In genomic region chr2:64643838-64644219, GRCh38 we compare ENCODE assay signal across 8 cellular contexts. TPM values are rescaled to one million over a fixed set of nuclear protein-coding genes. Genes with fewer than 3 reads are reported as not detected.
DNase-seq lines count a peak whose midpoint lies in the region; ATAC-seq and TF ChIP-seq lines count a peak whose summit lies in the region.

No MANE protein-coding gene starts in this region.

- peak overlapping the region; percentile 88 for H3K4me2 ChIP-seq in smooth muscle cell

- DNase-seq in RWPE2 (ENCODE audit: low spot score) (no peak), fibroblast of the aortic adventitia (ENCODE audit: low read depth) (no peak), smooth muscle cell (lab: John Stamatoyannopoulos, UW; ENCODE audit: unreplicated experiment) (no peak)
- DNase-seq in CD4-positive, alpha-beta memory T cell, result no peak

- H3K36me3 Mint-ChIP-seq in CD4-positive, alpha-beta memory T cell, result peaks cover 0 to 3% of the 10 kb centered on the region in 2 donors

- peaks cover 4% of the 10 kb centered on the region for H3F3A ChIP-seq in smooth muscle cell (ENCODE audit: low read depth)

- peaks cover 57% of the 10 kb centered on the region for H3K4me1 ChIP-seq in RWPE2 (ENCODE audit: insufficient read depth, poor library complexity, severe bottlenecking)
- peaks cover 68% of the 10 kb centered on the region for H3K4me1 ChIP-seq in smooth muscle cell (ENCODE audit: low read depth)
- peaks cover 48% of the 10 kb centered on the region for H3K4me1 ChIP-seq in CD4-positive, alpha-beta memory T cell (ENCODE audit: insufficient read depth, low read length)

- no peaks in the 10 kb centered on the region for H3K36me3 ChIP-seq in RWPE2 (ENCODE audit: low read depth)
- no peaks in the 10 kb centered on the region for H3K36me3 ChIP-seq in smooth muscle cell (ENCODE audit: low read depth)
- no peaks in the 10 kb centered on the region for H3K36me3 ChIP-seq in CD4-positive, alpha-beta memory T cell (ENCODE audit: insufficient read depth, low read length)

- H3K79me2 ChIP-seq in smooth muscle cell (ENCODE audit: low read depth), result peaks cover 90% of the 10 kb centered on the region

- peaks cover 24 to 66% (median 39%) of the 10 kb centered on the region in 4 donors for H3K4me1 Mint-ChIP-seq in CD4-positive, alpha-beta memory T cell

- no peaks in the 10 kb centered on the region for H3K27me3 ChIP-seq in RWPE2 (ENCODE audit: insufficient read depth, poor library complexity, severe bottlenecking)
- no peaks in the 10 kb centered on the region for H3K27me3 ChIP-seq in smooth muscle cell (ENCODE audit: low read depth)
- no peaks in the 10 kb centered on the region for H3K27me3 ChIP-seq in CD4-positive, alpha-beta memory T cell (ENCODE audit: insufficient read depth, low read length)

- H3K4me3 ChIP-seq in RWPE2 (ENCODE audit: severe bottlenecking) (no peak overlapping the region), fibroblast of the aortic adventitia (ENCODE audit: low read depth, low read length) (peak overlapping the region; percentile 63), smooth muscle cell (peak overlapping the region; percentile 55)
- H3K4me3 ChIP-seq in CD4-positive, alpha-beta memory T cell (ENCODE audit: low read length in 2 of 2), result no peak overlapping the region

- H3K9me3 Mint-ChIP-seq in CD4-positive, alpha-beta memory T cell, result no peaks in the 10 kb centered on the region

- POLR2A ChIA-PET in CD4-positive, alpha-beta memory T cell (lab: Charles Lee; ENCODE audit: partially characterized antibody), result interaction anchor here (1.2 to 13.8 kb wide), 4 partner anchors 10 to 188 kb away, joined by 3 to 298 read pairs (median 20); partner anchors contain the start of gene SERTAD2

- peak overlapping the region in 3 of 7 donors; percentile 83 to 87 (median 87) for H3K27ac Mint-ChIP-seq in CD4-positive, alpha-beta memory T cell

- H3K27me3 Mint-ChIP-seq in CD4-positive, alpha-beta memory T cell, result no peaks in the 10 kb centered on the region

- ATAC-seq in GM21528 (IDR thresholded peaks at IDR 0.05; ENCODE audit: low FRiP score, unreplicated experiment) (peak; percentile 3), RWPE2 (ENCODE audit: low read depth) (no peak), GM19035 (IDR thresholded peaks at IDR 0.05; ENCODE audit: unreplicated experiment) (no peak), HG02852 (IDR thresholded peaks at IDR 0.05; ENCODE audit: unreplicated experiment) (no peak), HG03097 (IDR thresholded peaks at IDR 0.05; ENCODE audit: low FRiP score, unreplicated experiment) (no peak)

- CTCF ChIA-PET in CD4-positive, alpha-beta memory T cell (lab: Charles Lee; ENCODE audit: partially characterized antibody), result interaction anchor here (1.0 to 5.8 kb wide), 14 partner anchors 10 to 313 kb away, joined by 3 to 98 read pairs (median 5); partner anchors contain the start of genes AFTPH and SERTAD2

- no peaks in the 10 kb centered on the region for H3K9me3 ChIP-seq in RWPE2 (ENCODE audit: severe bottlenecking)
- no peaks in the 10 kb centered on the region for H3K9me3 ChIP-seq in smooth muscle cell (replicated peaks; ENCODE audit: low read depth)
- no peaks in the 10 kb centered on the region for H3K9me3 ChIP-seq in CD4-positive, alpha-beta memory T cell (ENCODE audit: control insufficient read depth in 1 of 2, low read length in 2 of 2)

- H4K20me1 ChIP-seq in smooth muscle cell (ENCODE audit: low read depth), result peaks cover 87% of the 10 kb centered on the region

- peak overlapping the region; percentile 81 for H3K27ac ChIP-seq in RWPE2 (ENCODE audit: poor library complexity, severe bottlenecking)
- H3K27ac ChIP-seq in smooth muscle cell (ENCODE audit: low read depth), result peak overlapping the region; percentile 98
- H3K27ac ChIP-seq in CD4-positive, alpha-beta memory T cell (ENCODE audit: low read depth, low read length), result no peak overlapping the region

- intact Hi-C loops in CD4-positive, alpha-beta memory T cell (cut with micrococcal nuclease), result loop anchor here (2.0 kb wide), 1 partner anchor 37 kb away; no protein-coding TSS in a partner anchor

- H3K4me3 Mint-ChIP-seq in CD4-positive, alpha-beta memory T cell, result peak overlapping the region in 4 of 8 donors; percentile 15 to 92 (median 66)

- H3K9ac ChIP-seq in smooth muscle cell (ENCODE audit: low read depth), result peak overlapping the region; percentile 92

- no peak for TF ChIP-seq CTCF in RWPE2 (IDR thresholded peaks at IDR 0.05; ENCODE audit: poor library complexity, severe bottlenecking)
- no peak for TF ChIP-seq CTCF in fibroblast of the aortic adventitia (IDR thresholded peaks at IDR 0.05; ENCODE audit: insufficient read depth, low read length)
- TF ChIP-seq CTCF in smooth muscle cell (IDR thresholded peaks at IDR 0.05; ENCODE audit: borderline replicate concordance, insufficient read depth, poor library complexity, severe bottlenecking), result no peak

- H2AFZ ChIP-seq in smooth muscle cell (ENCODE audit: low read depth), result no peak overlapping the region

- 75% methylated on average over 5 of the region's 5 CpGs for WGBS in smooth muscle cell (ENCODE audit: low lambda C conversion rate)

RNA-seq across cellular contexts. Expression of gene SERTAD2, which starts 9.9 kb away (rescaled TPM):
- 19.1 and 34.4 TPM in 2 replicates for total RNA-seq in fibroblast of the aortic adventitia (ENCODE audit: low replicate concordance)
- total RNA-seq in smooth muscle cell, result 23.2 and 23.8 TPM in 2 replicates
- polyA plus RNA-seq in smooth muscle cell, result 14.2 TPM in 2 replicates
- 10 to 100 TPM; 23.5 to 24.6 TPM for total RNA-seq in CD4-positive, alpha-beta memory T cell
- polyA plus RNA-seq in CD4-positive, alpha-beta memory T cell, result 1 to 10 TPM; 2.6 to 5.5 TPM

Comparison
In these comparisons a context has a peak if more than half of its experiments do, and no peak if none do; other contexts are left out.
1. H3K4me3 ChIP-seq: peak in fibroblast of the aortic adventitia (single experiment) and smooth muscle cell (single experiment); none in RWPE2 (single experiment) and CD4-positive, alpha-beta memory T cell (0 of 2).